In the genomic region with DNA sequence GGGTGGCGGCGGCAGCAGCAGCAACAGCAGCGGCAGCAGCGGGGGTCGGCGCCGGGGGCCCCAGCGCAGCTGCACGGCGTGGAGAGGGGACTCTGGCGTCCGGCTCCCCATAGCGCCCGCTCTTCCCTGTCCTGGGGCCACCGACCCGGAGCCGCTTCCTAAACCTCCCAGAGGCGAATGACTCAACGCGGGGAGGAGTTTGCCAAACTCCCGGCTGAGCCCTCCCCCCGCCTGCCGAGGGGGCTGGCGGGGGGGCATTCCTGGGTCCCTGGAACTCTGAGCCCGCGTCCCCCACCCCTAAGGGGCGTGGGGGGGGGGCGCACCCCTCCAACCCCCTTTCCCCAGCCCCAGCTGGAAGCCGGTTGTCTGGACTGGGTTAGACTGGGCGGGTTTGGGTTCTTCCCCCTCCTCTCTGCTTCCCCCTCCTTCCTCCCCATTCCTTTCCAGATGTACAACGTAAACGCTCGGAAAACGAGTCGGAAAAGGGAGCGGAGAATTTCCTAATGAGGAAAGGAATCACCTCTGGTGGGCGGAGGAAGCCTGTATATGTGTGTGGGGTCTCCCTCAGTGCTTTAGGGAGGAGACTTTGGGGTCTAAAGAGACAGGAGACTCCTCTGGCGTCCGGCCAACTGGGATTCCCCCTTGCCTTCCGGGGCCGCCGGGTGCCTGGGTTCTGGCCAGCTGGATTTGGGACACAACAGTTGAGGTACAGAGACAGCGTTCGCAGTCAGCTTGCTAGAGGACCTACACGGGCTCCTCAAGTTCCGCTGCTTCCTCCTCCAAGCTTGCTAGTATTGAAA, we compare ENCODE assay signal across 1 cellular context.
TF ChIP-seq lines count a peak whose summit lies in the region.

TSS of gene ITGA5 (minus strand) at position 179 of the 800 bp plus-strand sequence. CDS start at position 111, 68 bp downstream.

TF ChIP-seq in HepG2, 621 proteins besides CTCF, POLR2A, EP300 and RAD21 (continued from another document):
- TF ChIP-seq, protein P1, sequence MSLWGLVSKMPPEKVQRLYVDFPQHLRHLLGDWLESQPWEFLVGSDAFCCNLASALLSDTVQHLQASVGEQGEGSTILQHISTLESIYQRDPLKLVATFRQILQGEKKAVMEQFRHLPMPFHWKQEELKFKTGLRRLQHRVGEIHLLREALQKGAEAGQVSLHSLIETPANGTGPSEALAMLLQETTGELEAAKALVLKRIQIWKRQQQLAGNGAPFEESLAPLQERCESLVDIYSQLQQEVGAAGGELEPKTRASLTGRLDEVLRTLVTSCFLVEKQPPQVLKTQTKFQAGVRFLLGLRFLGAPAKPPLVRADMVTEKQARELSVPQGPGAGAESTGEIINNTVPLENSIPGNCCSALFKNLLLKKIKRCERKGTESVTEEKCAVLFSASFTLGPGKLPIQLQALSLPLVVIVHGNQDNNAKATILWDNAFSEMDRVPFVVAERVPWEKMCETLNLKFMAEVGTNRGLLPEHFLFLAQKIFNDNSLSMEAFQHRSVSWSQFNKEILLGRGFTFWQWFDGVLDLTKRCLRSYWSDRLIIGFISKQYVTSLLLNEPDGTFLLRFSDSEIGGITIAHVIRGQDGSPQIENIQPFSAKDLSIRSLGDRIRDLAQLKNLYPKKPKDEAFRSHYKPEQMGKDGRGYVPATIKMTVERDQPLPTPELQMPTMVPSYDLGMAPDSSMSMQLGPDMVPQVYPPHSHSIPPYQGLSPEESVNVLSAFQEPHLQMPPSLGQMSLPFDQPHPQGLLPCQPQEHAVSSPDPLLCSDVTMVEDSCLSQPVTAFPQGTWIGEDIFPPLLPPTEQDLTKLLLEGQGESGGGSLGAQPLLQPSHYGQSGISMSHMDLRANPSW (CRISPR knock-in tag; IDR thresholded peaks at IDR 0.05; ENCODE audit: borderline replicate concordance), result no peak
- TF ChIP-seq ZNF280D (CRISPR knock-in tag; IDR thresholded peaks at IDR 0.05), result no peak
- TF ChIP-seq, protein P2, sequence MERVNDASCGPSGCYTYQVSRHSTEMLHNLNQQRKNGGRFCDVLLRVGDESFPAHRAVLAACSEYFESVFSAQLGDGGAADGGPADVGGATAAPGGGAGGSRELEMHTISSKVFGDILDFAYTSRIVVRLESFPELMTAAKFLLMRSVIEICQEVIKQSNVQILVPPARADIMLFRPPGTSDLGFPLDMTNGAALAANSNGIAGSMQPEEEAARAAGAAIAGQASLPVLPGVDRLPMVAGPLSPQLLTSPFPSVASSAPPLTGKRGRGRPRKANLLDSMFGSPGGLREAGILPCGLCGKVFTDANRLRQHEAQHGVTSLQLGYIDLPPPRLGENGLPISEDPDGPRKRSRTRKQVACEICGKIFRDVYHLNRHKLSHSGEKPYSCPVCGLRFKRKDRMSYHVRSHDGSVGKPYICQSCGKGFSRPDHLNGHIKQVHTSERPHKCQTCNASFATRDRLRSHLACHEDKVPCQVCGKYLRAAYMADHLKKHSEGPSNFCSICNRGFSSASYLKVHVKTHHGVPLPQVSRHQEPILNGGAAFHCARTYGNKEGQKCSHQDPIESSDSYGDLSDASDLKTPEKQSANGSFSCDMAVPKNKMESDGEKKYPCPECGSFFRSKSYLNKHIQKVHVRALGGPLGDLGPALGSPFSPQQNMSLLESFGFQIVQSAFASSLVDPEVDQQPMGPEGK (CRISPR knock-in tag; IDR thresholded peaks at IDR 0.05), result peak; percentile 32; the same call in 1 of the 2 replicates
- TF ChIP-seq FOXP4 (CRISPR knock-in tag; IDR thresholded peaks at IDR 0.05), result no peak
TF ChIP-seq in HepG2: peak in this region for 2.
